ENCODE assay signal across 10 cellular contexts in the genomic region with DNA sequence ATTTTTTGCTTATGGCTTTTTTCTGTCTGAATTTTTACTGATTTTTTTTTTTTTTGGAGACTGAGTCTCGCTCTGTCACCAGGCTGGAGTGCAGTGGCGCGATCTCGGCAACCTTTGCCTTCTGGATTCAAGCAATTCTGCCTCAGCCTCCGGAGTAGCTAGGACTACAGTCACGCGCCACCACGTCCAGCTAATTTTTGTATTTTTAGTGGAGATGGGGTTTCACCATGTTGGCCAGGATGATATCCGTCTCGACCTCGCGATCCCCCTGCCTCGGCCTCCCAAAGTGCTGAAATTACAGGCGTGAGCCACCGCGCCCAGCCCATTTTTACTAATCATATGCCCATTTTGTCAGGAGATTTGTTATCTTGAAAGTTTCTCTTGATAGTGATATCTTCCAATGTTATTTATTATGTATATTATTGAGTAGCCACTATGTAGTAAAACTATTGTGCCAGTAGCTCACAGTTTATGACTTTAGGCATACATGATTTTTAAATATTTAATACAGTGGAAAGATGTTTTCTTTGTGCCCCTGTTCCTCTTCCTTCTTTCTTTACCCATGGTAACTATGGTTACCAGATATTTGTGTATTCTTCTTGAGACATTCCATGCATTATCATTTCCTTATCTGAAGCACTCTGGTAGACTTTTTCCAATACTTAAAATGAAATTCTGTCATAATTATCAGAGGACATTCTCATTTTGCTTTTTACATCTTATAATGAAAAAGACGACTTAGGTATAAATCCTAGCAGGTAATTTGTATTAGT. TPM values are rescaled to one million over a fixed set of nuclear protein-coding genes. Genes with fewer than 3 reads are reported as not detected.
DNase-seq lines count a peak whose midpoint lies in the region; ATAC-seq and TF ChIP-seq lines count a peak whose summit lies in the region.
"Had no signal": no experiment of that assay in that cellular context is flagged by ENCODE, and none has a peak within 500 bp of the region (broad histone marks: within the 10 kb centered on the region; RNA-seq: fewer than 3 reads in every experiment).

No MANE protein-coding gene starts in this region.

- H3K27me3 ChIP-seq in H7 (ENCODE audit: control insufficient read depth, insufficient read depth, low read length) (no peaks in the 10 kb centered on the region), MM.1S (replicated peaks; ENCODE audit: insufficient read depth, low read length) (no peaks in the 10 kb centered on the region)
- H3K27me3 ChIP-seq: stomach had no signal

- H3K4me3 ChIP-seq in HEK293 (ENCODE audit: low read depth, low read length) (0 out of 2 replicates have a peak overlapping the region, but pooled peaks have one; percentile 84), H7 (ENCODE audit: insufficient read depth, low read depth, low read length) (no peak overlapping the region), MM.1S (ENCODE audit: low read length) (no peak overlapping the region)

- DNase-seq in activated B cell treated with CpG ODN at 0.5 μM for 24 hours = no peak
- no peak for DNase-seq in immature natural killer cell
- no peak for DNase-seq in H7
- DNase-seq in MM.1S = no peak
- no peak for DNase-seq in effector CD8-positive, alpha-beta T cell (lab: John Stamatoyannopoulos, UW)
- DNase-seq: stomach had no signal

- H3K27ac ChIP-seq in C4-2B = peak overlapping the region; percentile 37; the same call in 1 of the 2 replicates
- H3K27ac ChIP-seq in HEK293 (ENCODE audit: extremely low read depth, low read depth, low read length) = no peak overlapping the region
- H3K27ac ChIP-seq in MM.1S (ENCODE audit: low read length) = no peak overlapping the region

- H4K20me1 ChIP-seq in MM.1S (ENCODE audit: insufficient read depth, low read length) = no peaks in the 10 kb centered on the region

- H3K4me1 ChIP-seq in HEK293 (ENCODE audit: control insufficient read depth, insufficient read depth, low read length) (peaks cover 2% of the 10 kb centered on the region), MM.1S (ENCODE audit: low read length) (no peaks in the 10 kb centered on the region; the same call in 1 of the 2 replicates)

- H2AFZ ChIP-seq in MM.1S (ENCODE audit: low read length) = no peak overlapping the region

- H3K79me2 ChIP-seq in MM.1S (ENCODE audit: low read length) = peaks cover 68% of the 10 kb centered on the region

- H3K36me3 ChIP-seq in HEK293 (ENCODE audit: control insufficient read depth in 2 of 2, insufficient read depth in 1 of 2, low read length in 2 of 2) = peaks cover 31 to 39% of the 10 kb centered on the region in 2 experiments
- no peaks in the 10 kb centered on the region; the same call in 1 of the 2 replicates for H3K36me3 ChIP-seq in H7 (replicated peaks; ENCODE audit: control insufficient read depth, insufficient read depth, low read length)
- no peaks in the 10 kb centered on the region; the same call in 1 of the 2 replicates for H3K36me3 ChIP-seq in MM.1S (replicated peaks; ENCODE audit: insufficient read depth, low read length)

- H3K27me3 Mint-ChIP-seq in activated B cell treated with CpG ODN at 0.5 μM for 24 hours = no peaks in the 10 kb centered on the region
- H3K27me3 Mint-ChIP-seq in immature natural killer cell (ENCODE audit: low read depth in 3 of 3) = peaks cover 0 to 7% (median 3%) of the 10 kb centered on the region in 3 donors

- H3K4me1 Mint-ChIP-seq in activated B cell treated with CpG ODN at 0.5 μM for 24 hours (peaks cover 33% of the 10 kb centered on the region), immature natural killer cell (peaks cover 42 to 64% of the 10 kb centered on the region in 2 donors)

- H3K4me2 ChIP-seq in MM.1S (ENCODE audit: low read depth, low read length) = no peak overlapping the region

- intact Hi-C loops in activated B cell treated with CpG ODN at 0.5 μM for 24 hours (cut with micrococcal nuclease) = loop anchor here (10.0 kb wide), 1 partner anchor 950 kb away; no protein-coding TSS in a partner anchor

- CTCF ChIA-PET in HEK293 (lab: Yijun Ruan, JAX) = interaction anchor here (0.6 to 1.1 kb wide), 2 partner anchors 16 to 111 kb away, joined by 3 to 4 read pairs; no protein-coding TSS in a partner anchor
- CTCF ChIA-PET in activated B cell treated with CpG ODN at 0.5 μM for 24 hours (lab: Charles Lee) = no interaction called here

- H3F3A ChIP-seq in MM.1S (ENCODE audit: insufficient read depth, low read length) = peaks cover 8% of the 10 kb centered on the region

- H3K9me3 ChIP-seq in HEK293 (ENCODE audit: control insufficient read depth, insufficient read depth, low read depth, low read length) (no peaks in the 10 kb centered on the region), MM.1S (replicated peaks; ENCODE audit: insufficient read depth, low read length) (no peaks in the 10 kb centered on the region)
- H3K9me3 ChIP-seq: stomach had no signal

- no peak overlapping the region for H3K9ac ChIP-seq in MM.1S (ENCODE audit: low read length)

- H3K9me2 ChIP-seq in MM.1S (replicated peaks; ENCODE audit: insufficient read depth, low read length) = no peaks in the 10 kb centered on the region

- H3K27ac Mint-ChIP-seq in activated B cell treated with CpG ODN at 0.5 μM for 24 hours (peak overlapping the region; percentile 30), immature natural killer cell (peak overlapping the region; percentile 69 to 100 (median 98))

- peaks cover 30% of the 10 kb centered on the region for H3K36me3 Mint-ChIP-seq in activated B cell treated with CpG ODN at 0.5 μM for 24 hours (ENCODE audit: low read depth)
- H3K36me3 Mint-ChIP-seq in immature natural killer cell = peaks cover 0 to 15% (median 6%) of the 10 kb centered on the region in 3 donors

- no peak overlapping the region for H3K4me3 Mint-ChIP-seq in activated B cell treated with CpG ODN at 0.5 μM for 24 hours
- H3K4me3 Mint-ChIP-seq in immature natural killer cell = peak overlapping the region; percentile 47 to 100 (median 100)

- H3K9me3 Mint-ChIP-seq in activated B cell treated with CpG ODN at 0.5 μM for 24 hours (no peaks in the 10 kb centered on the region), immature natural killer cell (no peaks in the 10 kb centered on the region)

- POLR2A ChIA-PET in HEK293 (lab: Yijun Ruan, JAX) = interaction anchor here (0.7 to 3.9 kb wide), 5 partner anchors 31 to 794 kb away, joined by 4 to 82 read pairs (median 14); a partner anchor contains a TSS
- POLR2A ChIA-PET in activated B cell treated with CpG ODN at 0.5 μM for 24 hours (lab: Charles Lee) = no interaction called here

- no peak for TF ChIP-seq CTCF in C4-2B (conservative IDR thresholded peaks at IDR 0.05)
- TF ChIP-seq CTCF in HEK293 (tag by site-specific recombination; IDR thresholded peaks at IDR 0.05) = no peak
- TF ChIP-seq CTCF in activated B cell treated with CpG ODN at 0.5 μM for 24 hours (IDR thresholded peaks at IDR 0.05) = no peak
- TF ChIP-seq CTCF in MM.1S (IDR thresholded peaks at IDR 0.05; ENCODE audit: low read length) = no peak

- ATAC-seq in activated B cell treated with CpG ODN at 0.5 μM for 24 hours (ENCODE audit: low read depth) (no peak), GM18520 (IDR thresholded peaks at IDR 0.05; ENCODE audit: unreplicated experiment) (no peak)
- ATAC-seq: esophagus mucosa had no signal

TF ChIP-seq in HEK293, 187 proteins besides CTCF, POLR2A, EP300 and RAD21 (continues in another document):
- TF ChIP-seq, protein P1, sequence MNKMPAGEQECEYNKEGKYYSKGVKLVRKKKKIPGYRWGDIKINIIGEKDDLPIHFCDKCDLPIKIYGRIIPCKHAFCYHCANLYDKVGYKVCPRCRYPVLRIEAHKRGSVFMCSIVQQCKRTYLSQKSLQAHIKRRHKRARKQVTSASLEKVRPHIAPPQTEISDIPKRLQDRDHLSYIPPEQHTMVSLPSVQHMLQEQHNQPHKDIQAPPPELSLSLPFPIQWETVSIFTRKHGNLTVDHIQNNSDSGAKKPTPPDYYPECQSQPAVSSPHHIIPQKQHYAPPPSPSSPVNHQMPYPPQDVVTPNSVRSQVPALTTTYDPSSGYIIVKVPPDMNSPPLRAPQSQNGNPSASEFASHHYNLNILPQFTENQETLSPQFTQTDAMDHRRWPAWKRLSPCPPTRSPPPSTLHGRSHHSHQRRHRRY (tag by site-specific recombination; IDR thresholded peaks at IDR 0.05) = no peak
- TF ChIP-seq, protein P2, sequence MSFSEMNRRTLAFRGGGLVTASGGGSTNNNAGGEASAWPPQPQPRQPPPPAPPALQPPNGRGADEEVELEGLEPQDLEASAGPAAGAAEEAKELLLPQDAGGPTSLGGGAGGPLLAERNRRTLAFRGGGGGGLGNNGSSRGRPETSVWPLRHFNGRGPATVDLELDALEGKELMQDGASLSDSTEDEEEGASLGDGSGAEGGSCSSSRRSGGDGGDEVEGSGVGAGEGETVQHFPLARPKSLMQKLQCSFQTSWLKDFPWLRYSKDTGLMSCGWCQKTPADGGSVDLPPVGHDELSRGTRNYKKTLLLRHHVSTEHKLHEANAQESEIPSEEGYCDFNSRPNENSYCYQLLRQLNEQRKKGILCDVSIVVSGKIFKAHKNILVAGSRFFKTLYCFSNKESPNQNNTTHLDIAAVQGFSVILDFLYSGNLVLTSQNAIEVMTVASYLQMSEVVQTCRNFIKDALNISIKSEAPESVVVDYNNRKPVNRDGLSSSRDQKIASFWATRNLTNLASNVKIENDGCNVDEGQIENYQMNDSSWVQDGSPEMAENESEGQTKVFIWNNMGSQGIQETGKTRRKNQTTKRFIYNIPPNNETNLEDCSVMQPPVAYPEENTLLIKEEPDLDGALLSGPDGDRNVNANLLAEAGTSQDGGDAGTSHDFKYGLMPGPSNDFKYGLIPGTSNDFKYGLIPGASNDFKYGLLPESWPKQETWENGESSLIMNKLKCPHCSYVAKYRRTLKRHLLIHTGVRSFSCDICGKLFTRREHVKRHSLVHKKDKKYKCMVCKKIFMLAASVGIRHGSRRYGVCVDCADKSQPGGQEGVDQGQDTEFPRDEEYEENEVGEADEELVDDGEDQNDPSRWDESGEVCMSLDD (tag by site-specific recombination; IDR thresholded peaks at IDR 0.05) = no peak
- no peak for TF ChIP-seq ZNF777 (tag by site-specific recombination; IDR thresholded peaks at IDR 0.05; ENCODE audit: borderline replicate concordance)
- TF ChIP-seq ZNF157 (tag by site-specific recombination; IDR thresholded peaks at IDR 0.05) = no peak

RNA-seq across cellular contexts. Expression of a gene that starts 2.1 kb away (rescaled TPM):
- 35.9 and 36.2 TPM in 2 replicates for total RNA-seq in activated B cell treated with CpG ODN at 0.5 μM for 24 hours
- 100 to 1,000 TPM in 1 of 3 donors, 10 to 100 TPM in 2; 49.0 to 103 (median 70.6) TPM for polyA plus RNA-seq in immature natural killer cell
- 60.4 and 65.9 TPM in 2 replicates for total RNA-seq in H7 (2014; rRNA removed; shearing (Covaris generic))

RNA-seq across cellular contexts. Expression of a gene that starts 30.3 kb away (rescaled TPM):
- total RNA-seq in activated B cell treated with CpG ODN at 0.5 μM for 24 hours = 18.8 and 22.2 TPM in 2 replicates
- 10 to 100 TPM; 14.1 to 19.8 (median 19.2) TPM for polyA plus RNA-seq in immature natural killer cell
- total RNA-seq in H7 (2014; rRNA removed; shearing (Covaris generic)) = 11.3 and 12.2 TPM in 2 replicates
